ENCODE assay signal across 32 cellular contexts in the genomic region with DNA sequence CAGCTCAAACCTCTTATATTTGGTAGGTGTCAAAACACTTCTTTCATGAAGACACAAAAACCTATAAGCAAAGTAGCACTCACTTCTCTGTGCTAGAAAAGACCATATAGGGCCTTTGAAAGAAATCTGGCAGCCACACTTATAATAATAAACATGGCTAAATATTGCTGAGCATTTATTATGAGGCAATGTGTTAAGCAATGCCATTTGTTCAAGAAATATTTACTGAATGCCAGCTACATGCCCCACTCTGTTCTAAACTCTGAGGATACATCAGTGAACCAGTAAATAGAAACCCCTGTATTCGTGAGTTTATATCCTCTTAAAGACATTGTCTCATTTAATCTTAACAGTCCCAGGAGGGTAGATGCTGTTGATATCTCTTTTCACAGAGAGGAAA.
"Had no signal": no experiment of that assay in that cellular context is flagged by ENCODE, and none has a peak within 500 bp of the region (broad histone marks: within the 10 kb centered on the region; RNA-seq: fewer than 3 reads in every experiment).

No MANE protein-coding gene starts in this region.

- H3K27ac Mint-ChIP-seq: activated B cell treated with CpG ODN at 0.5 μM for 24 hours; activated CD8-positive, alpha-beta T cell treated with anti-CD3 and anti-CD28 coated beads for 36 hours; activated naive CD8-positive, alpha-beta T cell; activated T-helper 17 cell treated with anti-CD3 and anti-CD28 coated beads, Interleukin-2, amount 50 U/mL, for 72 hours; effector memory CD8-positive, alpha-beta T cell; T-helper 17 cell; T-helper 2 cell treated with Interferon-gamma antibody and Interleukin-4, amounts not matched to agents 5 μg/mL and 100 μg/mL, for 36 hours had no signal

- H3K36me3 ChIP-seq: adrenal gland, esophagus squamous epithelium, gastrocnemius medialis, heart right ventricle had no signal

- H3K9me3 Mint-ChIP-seq: activated B cell treated with CpG ODN at 0.5 μM for 24 hours; activated CD8-positive, alpha-beta T cell treated with anti-CD3 and anti-CD28 coated beads for 36 hours; activated T-cell treated with anti-CD3 and anti-CD28 coated beads, Interleukin-2, amount 50 U/mL, for 4 hours; activated T-helper 17 cell treated with anti-CD3 and anti-CD28 coated beads, Interleukin-2, amount 50 U/mL, for 72 hours; effector memory CD8-positive, alpha-beta T cell; T-helper 2 cell treated with Interferon-gamma antibody and Interleukin-4, amounts not matched to agents 5 μg/mL and 100 μg/mL, for 36 hours had no signal

- H3K27me3 Mint-ChIP-seq: activated B cell treated with CpG ODN at 0.5 μM for 24 hours; activated CD8-positive, alpha-beta T cell treated with anti-CD3 and anti-CD28 coated beads for 36 hours; activated naive CD8-positive, alpha-beta T cell; activated T-helper 17 cell treated with anti-CD3 and anti-CD28 coated beads, Interleukin-2, amount 50 U/mL, for 72 hours; effector memory CD8-positive, alpha-beta T cell; T-helper 17 cell had no signal

- DNase-seq: activated B cell treated with CpG ODN at 0.5 μM for 24 hours; activated CD4-positive, alpha-beta T cell treated with anti-CD3 and anti-CD28 coated beads for 48 hours; activated CD4-positive, alpha-beta T cell treated with anti-CD3 and anti-CD28 coated beads, Interleukin-2, amount 50 U/mL, for 1 hour; activated CD4-positive, alpha-beta T cell treated with anti-CD3 and anti-CD28 coated beads, Interleukin-2, amount 50 U/mL, for 48 hours; activated CD8-positive, alpha-beta memory T cell treated with anti-CD3 and anti-CD28 coated beads for 24 hours; activated CD8-positive, alpha-beta T cell treated with anti-CD3 and anti-CD28 coated beads for 36 hours; activated effector memory CD4-positive, alpha-beta T cell treated with Interleukin-2 at 50 U/mL for 16 hours; activated gamma-delta T cell treated with Interleukin-2 at 50 U/mL for 16 hours; activated naive CD4-positive, alpha-beta T cell treated with anti-CD3 and anti-CD28 coated beads, Interleukin-2, amount 50 U/mL, for 16 hours; activated naive CD4-positive, alpha-beta T cell treated with Interleukin-2 at 50 U/mL for 16 hours; activated T-cell treated with anti-CD3 and anti-CD28 coated beads, Interleukin-2, amount 50 U/mL, for 4 hours; adrenal gland; amygdala; aorta; body of pancreas; caudate nucleus; cortex of kidney; dermis blood vessel endothelial cell; effector CD4-positive, alpha-beta T cell; effector memory CD8-positive, alpha-beta T cell; esophagus squamous epithelium; foreskin keratinocyte; gastrocnemius medialis; heart right ventricle; T-helper 17 cell; T1000; WERI-Rb-1 had no signal

- H3K4me3 Mint-ChIP-seq: activated B cell treated with CpG ODN at 0.5 μM for 24 hours; activated CD8-positive, alpha-beta T cell treated with anti-CD3 and anti-CD28 coated beads for 36 hours; activated naive CD8-positive, alpha-beta T cell; activated T-cell treated with anti-CD3 and anti-CD28 coated beads, Interleukin-2, amount 50 U/mL, for 4 hours; activated T-helper 17 cell treated with anti-CD3 and anti-CD28 coated beads, Interleukin-2, amount 50 U/mL, for 72 hours; effector memory CD8-positive, alpha-beta T cell; T-helper 17 cell; T-helper 2 cell treated with Interferon-gamma antibody and Interleukin-4, amounts not matched to agents 5 μg/mL and 100 μg/mL, for 36 hours had no signal

- H3K4me1 Mint-ChIP-seq: activated T-helper 17 cell treated with anti-CD3 and anti-CD28 coated beads, Interleukin-2, amount 50 U/mL, for 72 hours; T-helper 17 cell had no signal

- H3K27ac ChIP-seq: adrenal gland, body of pancreas, epithelial cell of prostate, esophagus squamous epithelium, foreskin keratinocyte, gastrocnemius medialis, heart right ventricle, hepatocyte, WERI-Rb-1 had no signal

- H3K4me1 ChIP-seq: adrenal gland, body of pancreas, esophagus squamous epithelium, foreskin keratinocyte, gastrocnemius medialis, heart right ventricle had no signal

- H3K27me3 ChIP-seq: adrenal gland, body of pancreas, esophagus squamous epithelium, foreskin keratinocyte, gastrocnemius medialis, heart right ventricle, hepatocyte had no signal

- H3K4me3 ChIP-seq: adrenal gland, body of pancreas, esophagus squamous epithelium, gastrocnemius medialis, heart right ventricle, hepatocyte had no signal

- H3K9me3 ChIP-seq: adrenal gland, body of pancreas, esophagus squamous epithelium, gastrocnemius medialis, heart right ventricle had no signal
